8 cellular contexts compared by ENCODE assay signal in the genomic region with DNA sequence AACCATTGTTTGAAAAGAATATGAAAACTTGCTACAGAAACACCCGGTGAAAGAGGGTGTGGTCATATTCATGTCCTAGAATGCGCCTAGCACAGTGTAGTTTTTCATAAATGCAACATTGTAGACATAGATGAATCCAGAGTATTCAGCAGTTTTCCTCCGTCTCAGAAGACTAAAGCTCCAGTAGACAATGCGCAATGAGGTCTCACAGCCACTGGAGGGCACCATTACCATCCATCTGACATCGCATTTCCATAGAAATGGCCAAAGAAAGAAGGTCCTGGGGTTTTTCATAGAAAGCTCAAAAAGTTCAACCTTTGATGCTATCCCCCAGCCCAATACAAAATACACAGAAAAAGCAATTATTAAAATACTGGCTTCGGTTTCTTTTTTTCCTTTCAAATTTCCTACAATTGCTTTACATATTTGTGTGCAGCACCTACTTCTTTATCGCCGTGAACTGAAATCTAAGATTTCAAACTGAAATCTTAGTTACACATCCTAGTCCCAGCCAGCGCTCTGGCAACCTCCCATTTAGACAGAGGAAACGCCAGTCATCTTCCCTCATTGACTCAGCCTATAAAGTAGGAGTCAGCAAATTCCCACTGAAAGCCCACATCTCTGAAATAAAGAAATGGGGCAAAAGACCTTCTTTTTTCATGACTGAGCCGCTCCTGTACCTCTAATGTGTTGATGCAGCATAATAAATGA. TPM values are rescaled to one million over a fixed set of nuclear protein-coding genes. Genes with fewer than 3 reads are reported as not detected.
DNase-seq lines count a peak whose midpoint lies in the region; ATAC-seq, FAIRE-seq and TF ChIP-seq lines count a peak whose summit lies in the region.

No MANE protein-coding gene starts in this region.

- peak overlapping the region; percentile 68 for H3K9ac ChIP-seq in OCI-LY3 (ENCODE audit: low read length)

- peak overlapping the region; percentile 36 for H3K4me3 ChIP-seq in OCI-LY3 (ENCODE audit: low read length)
- no peak overlapping the region for H3K4me3 ChIP-seq in foreskin fibroblast (ENCODE audit: low read depth in 1 of 2, low read length in 2 of 2)
- H3K4me3 ChIP-seq in ovary: no peak overlapping the region

- peak; percentile 84 for TF ChIP-seq CTCF in OCI-LY3 (IDR thresholded peaks at IDR 0.05; ENCODE audit: low read depth, low read length)
- peak; percentile 89 for TF ChIP-seq CTCF in foreskin fibroblast (IDR thresholded peaks at IDR 0.05; ENCODE audit: low read depth, low read length)
- peak; percentile 48 to 63 (median 48) for TF ChIP-seq CTCF in ovary (IDR thresholded peaks at IDR 0.05)

- H3K4me2 ChIP-seq in OCI-LY3 (ENCODE audit: low read length): peak overlapping the region; percentile 98

- H3K9me3 Mint-ChIP-seq in activated T-helper 2 cell treated with anti-CD3 and anti-CD28 coated beads, Interferon-gamma antibody, Interleukin-2, Interleukin-4, amounts not matched to agents 10 μg/mL and 5 μg/mL and 100 μg/mL, durations not matched to agents 14 hours and 24 hours and 36 hours: no peaks in the 10 kb centered on the region

- no peak for TF ChIP-seq POLR2A in ovary (IDR thresholded peaks at IDR 0.05)

- intact Hi-C loops in activated T-helper 2 cell treated with anti-CD3 and anti-CD28 coated beads, Interferon-gamma antibody, Interleukin-2, Interleukin-4, amounts not matched to agents 10 μg/mL and 5 μg/mL and 100 μg/mL, durations not matched to agents 14 hours and 24 hours and 36 hours (cut with micrococcal nuclease): loop anchor here (1.0 to 10.0 kb wide), 3 partner anchors 22 to 160 kb away; no protein-coding TSS in a partner anchor
- intact Hi-C loops in ovary (cut with DNase I): loop anchor here in 3 of 4 donors (5.0 kb wide), 3 partner anchors 202 to 483 kb away; partner anchors contain the start of gene ATP1A1 (in 1 of the 3)

- H3K9me3 ChIP-seq in OCI-LY3 (ENCODE audit: insufficient read depth, low read length) (no peaks in the 10 kb centered on the region), ovary (no peaks in the 10 kb centered on the region)

- H3K27me3 ChIP-seq in OCI-LY3 (ENCODE audit: low read depth, low read length): no peaks in the 10 kb centered on the region
- no peaks in the 10 kb centered on the region for H3K27me3 ChIP-seq in ovary

- DNase-seq in DMS 273 treated with DMSO at 0.1 percent for 48 hours (lab: John Stamatoyannopoulos, UW) (peak; percentile 15), HTR-8/SVneo (ENCODE audit: insufficient read length, low spot score) (peak; percentile 54), foreskin fibroblast (peak; percentile 47 to 85), ovary (peak; percentile 24 to 66 (median 60))
- DNase-seq in activated T-helper 2 cell treated with anti-CD3 and anti-CD28 coated beads, Interferon-gamma antibody, Interleukin-2, Interleukin-4, amounts not matched to agents 10 μg/mL and 5 μg/mL and 100 μg/mL, durations not matched to agents 14 hours and 24 hours and 36 hours (ENCODE audit: low spot score): peak; percentile 30

- no peaks in the 10 kb centered on the region for H3K27me3 Mint-ChIP-seq in activated T-helper 2 cell treated with anti-CD3 and anti-CD28 coated beads, Interferon-gamma antibody, Interleukin-2, Interleukin-4, amounts not matched to agents 10 μg/mL and 5 μg/mL and 100 μg/mL, durations not matched to agents 14 hours and 24 hours and 36 hours (ENCODE audit: low read depth)

- peaks cover 13% of the 10 kb centered on the region for H3K36me3 ChIP-seq in OCI-LY3 (replicated peaks; ENCODE audit: low read depth, low read length)
- no peaks in the 10 kb centered on the region for H3K36me3 ChIP-seq in ovary

- no peaks in the 10 kb centered on the region for H4K20me1 ChIP-seq in OCI-LY3 (ENCODE audit: insufficient read depth, low read length)

- 31 to 35% (median 33%) methylated on average over 11 of the region's 11 CpGs for WGBS in ovary, 3 donors

- no peak overlapping the region for H3K4me3 Mint-ChIP-seq in activated T-helper 2 cell treated with anti-CD3 and anti-CD28 coated beads, Interferon-gamma antibody, Interleukin-2, Interleukin-4, amounts not matched to agents 10 μg/mL and 5 μg/mL and 100 μg/mL, durations not matched to agents 14 hours and 24 hours and 36 hours (ENCODE audit: low read depth)

- peaks cover 5% of the 10 kb centered on the region for H3K36me3 Mint-ChIP-seq in activated T-helper 2 cell treated with anti-CD3 and anti-CD28 coated beads, Interferon-gamma antibody, Interleukin-2, Interleukin-4, amounts not matched to agents 10 μg/mL and 5 μg/mL and 100 μg/mL, durations not matched to agents 14 hours and 24 hours and 36 hours (ENCODE audit: low read depth)

- H3K27ac Mint-ChIP-seq in activated T-helper 2 cell treated with anti-CD3 and anti-CD28 coated beads, Interferon-gamma antibody, Interleukin-2, Interleukin-4, amounts not matched to agents 10 μg/mL and 5 μg/mL and 100 μg/mL, durations not matched to agents 14 hours and 24 hours and 36 hours: no peak overlapping the region

- H3K79me2 ChIP-seq in OCI-LY3 (ENCODE audit: low read length): peaks cover 15% of the 10 kb centered on the region

- no peak for TF ChIP-seq EP300 in ovary (IDR thresholded peaks at IDR 0.05)

- H3K4me1 ChIP-seq in OCI-LY3 (ENCODE audit: low read length) (peaks cover 74% of the 10 kb centered on the region), ovary (ENCODE audit: insufficient read depth) (no peaks in the 10 kb centered on the region)

- no peak for FAIRE-seq in HTR-8/SVneo (lab: Jason Lieb, UNC)

- no peak overlapping the region for H2AFZ ChIP-seq in OCI-LY3 (ENCODE audit: low read depth, low read length)

- ATAC-seq in GM21360 (IDR thresholded peaks at IDR 0.05; ENCODE audit: unreplicated experiment) (no peak), GM18861 (IDR thresholded peaks at IDR 0.05; ENCODE audit: unreplicated experiment) (no peak)

- H3K4me1 Mint-ChIP-seq in activated T-helper 2 cell treated with anti-CD3 and anti-CD28 coated beads, Interferon-gamma antibody, Interleukin-2, Interleukin-4, amounts not matched to agents 10 μg/mL and 5 μg/mL and 100 μg/mL, durations not matched to agents 14 hours and 24 hours and 36 hours (ENCODE audit: low read depth): peaks cover 37% of the 10 kb centered on the region

- H3K27ac ChIP-seq in OCI-LY3 (ENCODE audit: low read length) (peak overlapping the region; percentile 98), ovary (no peak overlapping the region)

RNA-seq across cellular contexts. Expression of gene CD58, which starts 3.9 kb away (rescaled TPM):
- total RNA-seq in activated T-helper 2 cell treated with anti-CD3 and anti-CD28 coated beads, Interferon-gamma antibody, Interleukin-2, Interleukin-4, amounts not matched to agents 10 μg/mL and 5 μg/mL and 100 μg/mL, durations not matched to agents 14 hours and 24 hours and 36 hours: 40.6 and 40.9 TPM in 2 replicates
- total RNA-seq in ovary: 10 to 100 TPM in 1 of 7 donors, 1 to 10 TPM in 6; 5.2 to 10.9 (median 6.3) TPM
- 10 to 100 TPM in 1 of 2 donors, 1 to 10 TPM in 1; 6.8 to 14.4 TPM for polyA plus RNA-seq in ovary

Comparison
In these comparisons a context has a peak if more than half of its experiments do, and no peak if none do; other contexts are left out.
1. DNase-seq: peak in every context shown above with its lines; median percentile 66 in foreskin fibroblast; 60 in ovary; 54 in HTR-8/SVneo; 30 in activated T-helper 2 cell treated with anti-CD3 and anti-CD28 coated beads, Interferon-gamma antibody, Interleukin-2, Interleukin-4, amounts not matched to agents 10 μg/mL and 5 μg/mL and 100 μg/mL, durations not matched to agents 14 hours and 24 hours and 36 hours; 15 in DMS 273 treated with DMSO at 0.1 percent for 48 hours.